9 cellular contexts compared by ENCODE assay signal in genomic region chr18:74116628-74117554, GRCh38. TPM values are rescaled to one million over a fixed set of nuclear protein-coding genes. Genes with fewer than 3 reads are reported as not detected.
A peak's percentile ranks its signal among the peaks of the same experiment; 100 is the strongest.
DNase-seq lines count a peak whose midpoint lies in the region; ATAC-seq, FAIRE-seq and TF ChIP-seq lines count a peak whose summit lies in the region.
"Had no signal": no experiment of that assay in that cellular context is flagged by ENCODE, and none has a peak within 500 bp of the region (broad histone marks: within the 10 kb centered on the region; RNA-seq: fewer than 3 reads in every experiment).

No MANE protein-coding gene starts in this region.

- H4K8ac ChIP-seq in mesenchymal stem cell (ENCODE audit: low read length), result no peak overlapping the region

- H3K9me3 Mint-ChIP-seq in activated T-helper 2 cell treated with anti-CD3 and anti-CD28 coated beads, Interferon-gamma antibody, Interleukin-2, Interleukin-4, amounts not matched to agents 10 μg/mL and 5 μg/mL and 100 μg/mL, durations not matched to agents 14 hours and 24 hours and 36 hours, result peaks cover 5% of the 10 kb centered on the region

- DNase-seq in BJ (ENCODE audit: low read depth), result no peak
- no peak for DNase-seq in GM12891 (ENCODE audit: insufficient read length, low spot score)
- DNase-seq in NCI-H748 (lab: John Stamatoyannopoulos, UW; ENCODE audit: unreplicated experiment), result peak; percentile 50
- peak; percentile 74 for DNase-seq in choroid plexus epithelial cell (ENCODE audit: low read depth)
- DNase-seq in mesenchymal stem cell, result peak; percentile 58
- no peak for DNase-seq in central memory CD4-positive, alpha-beta T cell
- DNase-seq in activated T-helper 2 cell treated with anti-CD3 and anti-CD28 coated beads, Interferon-gamma antibody, Interleukin-2, Interleukin-4, amounts not matched to agents 10 μg/mL and 5 μg/mL and 100 μg/mL, durations not matched to agents 14 hours and 24 hours and 36 hours (ENCODE audit: low spot score), result no peak
- DNase-seq: left cardiac atrium had no signal

- CTCF ChIA-PET in BJ (lab: Yijun Ruan, JAX), result interaction anchor here (0.5 to 5.3 kb wide), 13 partner anchors 9 to 1367 kb away, joined by 3 to 45 read pairs (median 3); no protein-coding TSS in a partner anchor

- no peak overlapping the region for H2BK5ac ChIP-seq in mesenchymal stem cell (ENCODE audit: low read depth, low read length, poor library complexity, severe bottlenecking)

- H3K79me1 ChIP-seq in mesenchymal stem cell (replicated peaks; ENCODE audit: low read length, poor library complexity, severe bottlenecking), result no peaks in the 10 kb centered on the region

- H3K36me3 Mint-ChIP-seq in activated T-helper 2 cell treated with anti-CD3 and anti-CD28 coated beads, Interferon-gamma antibody, Interleukin-2, Interleukin-4, amounts not matched to agents 10 μg/mL and 5 μg/mL and 100 μg/mL, durations not matched to agents 14 hours and 24 hours and 36 hours (ENCODE audit: low read depth), result no peaks in the 10 kb centered on the region

- TF ChIP-seq POLR2A in GM12891 (IDR thresholded peaks at IDR 0.05; ENCODE audit: low read depth, low read length), result no peak

- FAIRE-seq in GM12891 (lab: Jason Lieb, UNC), result peak; percentile 5

- no peak overlapping the region for H3K27ac ChIP-seq in mesenchymal stem cell (ENCODE audit: low read length, poor library complexity, severe bottlenecking)

- no peak overlapping the region for H4K91ac ChIP-seq in mesenchymal stem cell (ENCODE audit: low read length)

- no peak overlapping the region for H3K27ac Mint-ChIP-seq in activated T-helper 2 cell treated with anti-CD3 and anti-CD28 coated beads, Interferon-gamma antibody, Interleukin-2, Interleukin-4, amounts not matched to agents 10 μg/mL and 5 μg/mL and 100 μg/mL, durations not matched to agents 14 hours and 24 hours and 36 hours

- no peak overlapping the region for H2BK15ac ChIP-seq in mesenchymal stem cell (ENCODE audit: low read depth, poor library complexity, severe bottlenecking)

- H3K27me3 Mint-ChIP-seq in activated T-helper 2 cell treated with anti-CD3 and anti-CD28 coated beads, Interferon-gamma antibody, Interleukin-2, Interleukin-4, amounts not matched to agents 10 μg/mL and 5 μg/mL and 100 μg/mL, durations not matched to agents 14 hours and 24 hours and 36 hours (ENCODE audit: low read depth), result peaks cover 5% of the 10 kb centered on the region

- POLR2A ChIA-PET in BJ (lab: Charles Lee), result no interaction called here

- no peak overlapping the region for H2AFZ ChIP-seq in mesenchymal stem cell (ENCODE audit: low read depth, low read length)

- no peaks in the 10 kb centered on the region for H3K36me3 ChIP-seq in BJ (ENCODE audit: control insufficient read depth, insufficient read depth, low read length)
- no peaks in the 10 kb centered on the region for H3K36me3 ChIP-seq in mesenchymal stem cell (ENCODE audit: control insufficient read depth in 1 of 2, insufficient read depth in 2 of 2, low read depth in 1 of 2, low read length in 2 of 2)

- no peak overlapping the region for H3K14ac ChIP-seq in mesenchymal stem cell (ENCODE audit: low read length in 2 of 2)

- no peak for ATAC-seq in activated CD4-positive, CD25-positive, alpha-beta regulatory T cell treated with anti-CD3 and anti-CD28 coated beads, Interleukin-2, amount 50 U/mL, for 24 hours

- no peak overlapping the region for H3K23ac ChIP-seq in mesenchymal stem cell (ENCODE audit: low read length in 2 of 2)

- H3K9ac ChIP-seq in mesenchymal stem cell (ENCODE audit: low read length), result no peak overlapping the region

- intact Hi-C loops in activated T-helper 2 cell treated with anti-CD3 and anti-CD28 coated beads, Interferon-gamma antibody, Interleukin-2, Interleukin-4, amounts not matched to agents 10 μg/mL and 5 μg/mL and 100 μg/mL, durations not matched to agents 14 hours and 24 hours and 36 hours (cut with micrococcal nuclease), result loop anchor here (1.0 to 5.0 kb wide), 3 partner anchors 35 to 1355 kb away; no protein-coding TSS in a partner anchor

- peaks cover 20% of the 10 kb centered on the region for H3K4me1 Mint-ChIP-seq in activated T-helper 2 cell treated with anti-CD3 and anti-CD28 coated beads, Interferon-gamma antibody, Interleukin-2, Interleukin-4, amounts not matched to agents 10 μg/mL and 5 μg/mL and 100 μg/mL, durations not matched to agents 14 hours and 24 hours and 36 hours (ENCODE audit: low read depth)

- H2BK12ac ChIP-seq in mesenchymal stem cell (ENCODE audit: low read length in 2 of 2), result peak overlapping the region in 1 of 2 experiments; percentile 70

- H3K9me3 ChIP-seq in mesenchymal stem cell (ENCODE audit: control insufficient read depth, low read length), result peaks cover 8% of the 10 kb centered on the region

- 19% methylated on average over 5 of the region's 9 CpGs for WGBS in mesenchymal stem cell

- H3K18ac ChIP-seq in mesenchymal stem cell (ENCODE audit: low read depth in 1 of 2, low read length in 2 of 2), result peak overlapping the region in 1 of 2 experiments; percentile 13

- no peaks in the 10 kb centered on the region for H3K4me1 ChIP-seq in mesenchymal stem cell (ENCODE audit: control insufficient read depth, insufficient read depth, low read depth, low read length)

- TF ChIP-seq CTCF in BJ (IDR thresholded peaks at IDR 0.05; ENCODE audit: insufficient read depth, low read depth, low read length), result peak; percentile 72
- peak; percentile 82 for TF ChIP-seq CTCF in choroid plexus epithelial cell (conservative IDR thresholded peaks at IDR 0.05; ENCODE audit: low read depth, low read length)

- no peak overlapping the region for H2BK120ac ChIP-seq in mesenchymal stem cell (ENCODE audit: low read depth, low read length)

- H3K27me3 ChIP-seq in BJ (ENCODE audit: control insufficient read depth, insufficient read depth, low read length) (no peaks in the 10 kb centered on the region), mesenchymal stem cell (ENCODE audit: control insufficient read depth in 1 of 2, insufficient read depth in 1 of 2, low read length in 2 of 2) (peaks cover 0 to 8% of the 10 kb centered on the region in 2 experiments)

- no peak overlapping the region for H2AK5ac ChIP-seq in mesenchymal stem cell (ENCODE audit: low read length, severe bottlenecking)

- H3K4me3 ChIP-seq in BJ (ENCODE audit: low read depth, low read length) (no peak overlapping the region), choroid plexus epithelial cell (ENCODE audit: low read depth, low read length) (no peak overlapping the region), mesenchymal stem cell (ENCODE audit: insufficient read depth in 1 of 2, low read depth in 1 of 2, low read length in 2 of 2) (no peak overlapping the region)

- no peak overlapping the region for H3K4me2 ChIP-seq in mesenchymal stem cell (ENCODE audit: low read length, poor library complexity, severe bottlenecking)

- H3K4me3 Mint-ChIP-seq in activated T-helper 2 cell treated with anti-CD3 and anti-CD28 coated beads, Interferon-gamma antibody, Interleukin-2, Interleukin-4, amounts not matched to agents 10 μg/mL and 5 μg/mL and 100 μg/mL, durations not matched to agents 14 hours and 24 hours and 36 hours (ENCODE audit: low read depth), result no peak overlapping the region

- H3K4ac ChIP-seq in mesenchymal stem cell (ENCODE audit: low read depth in 1 of 2, low read length in 2 of 2), result no peak overlapping the region

TF ChIP-seq in GM12891, 5 proteins besides CTCF, POLR2A, EP300 and RAD21:
- TF ChIP-seq POU2F2 (IDR thresholded peaks at IDR 0.05; ENCODE audit: low read depth, low read length), result no peak
- no peak for TF ChIP-seq PAX5 (IDR thresholded peaks at IDR 0.05; ENCODE audit: insufficient read depth, low read length, severe bottlenecking)
- TF ChIP-seq POLR2AphosphoS5 (IDR thresholded peaks at IDR 0.05; ENCODE audit: low read depth, low read length), result no peak
- TF ChIP-seq SPI1 (IDR thresholded peaks at IDR 0.05; ENCODE audit: low read depth, low read length), result no peak
- TF ChIP-seq TAF1 (IDR thresholded peaks at IDR 0.05; ENCODE audit: low read depth, low read length), result no peak

RNA-seq across cellular contexts. Expression of gene FBXO15, which starts 30.7 kb away (rescaled TPM):
- 0.75 and 0.82 TPM in 2 replicates for polyA plus RNA-seq in BJ (2011; rRNA removed)
- polyA minus RNA-seq in BJ (2011; rRNA and poly(A)+ RNA removed), result 0.26 and 0.33 TPM in 2 replicates
- polyA plus RNA-seq in GM12891 (2012; ENCODE audit: low read depth, missing spikeins), result 0.33 TPM
- 0.48 TPM for polyA plus RNA-seq in mesenchymal stem cell (2013, experiment 1 of 2)
- 0.60 TPM for polyA plus RNA-seq in mesenchymal stem cell (2013, experiment 2 of 2)
- total RNA-seq in activated T-helper 2 cell treated with anti-CD3 and anti-CD28 coated beads, Interferon-gamma antibody, Interleukin-2, Interleukin-4, amounts not matched to agents 10 μg/mL and 5 μg/mL and 100 μg/mL, durations not matched to agents 14 hours and 24 hours and 36 hours, result 0.91 and 1.1 TPM in 2 replicates

RNA-seq across cellular contexts. Expression of gene TIMM21, which starts 31.4 kb away (rescaled TPM):
- polyA plus RNA-seq in BJ (2011; rRNA removed), result 21.2 and 49.4 TPM in 2 replicates
- polyA minus RNA-seq in BJ (2011; rRNA and poly(A)+ RNA removed), result 6.6 and 15.3 TPM in 2 replicates
- 32.5 TPM for polyA plus RNA-seq in GM12891 (2012; ENCODE audit: low read depth, missing spikeins)
- polyA plus RNA-seq in mesenchymal stem cell (2013, experiment 1 of 2), result 18.1 TPM
- polyA plus RNA-seq in mesenchymal stem cell (2013, experiment 2 of 2), result 17.0 TPM
- total RNA-seq in activated T-helper 2 cell treated with anti-CD3 and anti-CD28 coated beads, Interferon-gamma antibody, Interleukin-2, Interleukin-4, amounts not matched to agents 10 μg/mL and 5 μg/mL and 100 μg/mL, durations not matched to agents 14 hours and 24 hours and 36 hours, result 48.3 and 50.0 TPM in 2 replicates

Comparison
In these comparisons a context has a peak if more than half of its experiments do, and no peak if none do; other contexts are left out.
1. DNase-seq: peak in NCI-H748 (single experiment), choroid plexus epithelial cell (single experiment) and mesenchymal stem cell (single experiment); none in BJ (single experiment), GM12891 (single experiment), central memory CD4-positive, alpha-beta T cell (single experiment) and activated T-helper 2 cell treated with anti-CD3 and anti-CD28 coated beads, Interferon-gamma antibody, Interleukin-2, Interleukin-4, amounts not matched to agents 10 μg/mL and 5 μg/mL and 100 μg/mL, durations not matched to agents 14 hours and 24 hours and 36 hours (single experiment).